ENCODE assay signal across 5 cellular contexts in genomic region chr19:34831714-34832113, GRCh38.
"Had no signal": no experiment of that assay in that cellular context is flagged by ENCODE, and none has a peak within 500 bp of the region (broad histone marks: within the 10 kb centered on the region; RNA-seq: fewer than 3 reads in every experiment).

No MANE protein-coding gene starts in this region.

- H3K27ac ChIP-seq: HL-60 had no signal

- H3K9me3 Mint-ChIP-seq: IgD-negative memory B cell had no signal

- H3K27ac Mint-ChIP-seq: IgD-negative memory B cell had no signal

- ATAC-seq: HepG2, K562 had no signal

- H3K4me1 Mint-ChIP-seq: IgD-negative memory B cell had no signal

- DNase-seq: IMR-90 had no signal

- H3K27me3 Mint-ChIP-seq: IgD-negative memory B cell had no signal

- H3K4me3 ChIP-seq: K562 had no signal

- H3K4me3 Mint-ChIP-seq: IgD-negative memory B cell had no signal

- H3K36me3 Mint-ChIP-seq: IgD-negative memory B cell had no signal
